Comparison of ENCODE assay signal across 8 cellular contexts in the genomic region with DNA sequence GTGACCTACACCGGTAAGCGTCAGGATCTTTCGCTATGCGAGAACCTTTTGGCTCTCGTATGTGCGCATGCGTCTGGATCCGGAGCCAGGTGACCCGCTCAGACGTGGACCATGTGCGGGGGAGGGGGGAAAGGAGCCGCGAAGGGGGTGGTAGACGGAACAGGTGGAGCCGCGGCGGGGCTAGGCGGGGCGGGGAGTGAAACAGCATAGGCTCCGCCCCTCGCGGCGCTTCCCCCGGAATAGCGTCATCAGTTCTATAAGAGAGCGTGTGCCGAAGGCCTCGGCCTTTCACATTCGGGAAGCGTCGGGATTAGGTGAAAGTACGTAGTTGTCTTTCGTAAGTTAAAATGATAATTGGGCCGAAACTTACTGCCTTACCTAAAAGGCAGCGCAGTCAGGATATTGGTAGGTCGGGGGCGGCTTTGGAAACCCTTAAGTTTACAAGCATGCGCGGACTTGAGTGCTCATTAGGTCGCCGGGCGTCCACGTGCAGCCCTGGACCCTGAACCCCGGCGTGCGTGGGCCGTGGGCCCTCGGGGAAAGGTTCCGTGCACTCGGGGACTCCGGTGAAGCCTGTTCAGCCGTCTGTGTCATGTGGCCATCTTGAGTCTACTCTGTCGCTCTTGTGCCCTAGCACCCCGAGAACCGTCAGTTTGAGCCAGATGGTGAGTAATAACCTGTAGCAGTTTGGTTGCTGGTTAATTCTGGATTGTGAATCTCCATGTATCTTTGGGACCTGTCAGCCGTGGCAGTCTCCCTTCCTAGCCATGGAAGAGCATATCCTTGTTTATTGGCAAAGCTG.
A peak's percentile ranks its signal among the peaks of the same experiment; 100 is the strongest.
DNase-seq lines count a peak whose midpoint lies in the region; ATAC-seq lines count a peak whose summit lies in the region.

No MANE protein-coding gene starts in this region.

- no peaks in the 10 kb centered on the region for H3K9me3 Mint-ChIP-seq in effector memory CD8-positive, alpha-beta T cell
- H3K9me3 Mint-ChIP-seq in memory B cell: no peaks in the 10 kb centered on the region

- peak overlapping the region; percentile 92 for H3K4me3 Mint-ChIP-seq in effector memory CD8-positive, alpha-beta T cell
- peak overlapping the region; percentile 93 for H3K4me3 Mint-ChIP-seq in memory B cell

- H3K36me3 Mint-ChIP-seq in effector memory CD8-positive, alpha-beta T cell (ENCODE audit: insufficient read depth): peaks cover 24% of the 10 kb centered on the region
- peaks cover 10% of the 10 kb centered on the region for H3K36me3 Mint-ChIP-seq in memory B cell

- H3K4me1 Mint-ChIP-seq in effector memory CD8-positive, alpha-beta T cell (ENCODE audit: low read depth in 2 of 2): peaks cover 23 to 31% of the 10 kb centered on the region in 2 donors
- peaks cover 32% of the 10 kb centered on the region for H3K4me1 Mint-ChIP-seq in memory B cell

- peak; percentile 100 for DNase-seq in COLO829 (ENCODE audit: low spot score)
- DNase-seq in HT-29 (ENCODE audit: low spot score): peak; percentile 96
- peak; percentile 97 for DNase-seq in NK-92 treated with Interleukin-12 subunit alpha and Interleukin-12 subunit beta, amount 100 ng/mL, for 24 hours (lab: John Stamatoyannopoulos, UW)
- DNase-seq in activated CD8-positive, alpha-beta memory T cell treated with anti-CD3 and anti-CD28 coated beads for 4 hours (ENCODE audit: low read depth in 2 of 2): peak; percentile 95 to 99
- DNase-seq in effector memory CD8-positive, alpha-beta T cell: peak; percentile 95 to 97 (median 95)
- DNase-seq in memory B cell (ENCODE audit: low spot score in 2 of 2): peak; percentile 89 to 97
- DNase-seq in stimulated activated CD8-positive, alpha-beta memory T cell treated with anti-CD3 and anti-CD28 coated beads, Interleukin-12 subunit alpha, Interleukin-12 subunit beta, amount 100 ng/mL, for 24 hours (ENCODE audit: extremely low read depth): peak; percentile 96

- no peaks in the 10 kb centered on the region for H3K27me3 Mint-ChIP-seq in effector memory CD8-positive, alpha-beta T cell
- no peaks in the 10 kb centered on the region for H3K27me3 Mint-ChIP-seq in memory B cell

- ATAC-seq in GM21360 (IDR thresholded peaks at IDR 0.05; ENCODE audit: unreplicated experiment) (peak; percentile 76), memory B cell (ENCODE audit: low read depth) (peak; percentile 90)
- ATAC-seq in effector memory CD8-positive, alpha-beta T cell (replicated peaks): peak; percentile 91

- H3K27ac Mint-ChIP-seq in effector memory CD8-positive, alpha-beta T cell: peak overlapping the region; percentile 98 to 99
- H3K27ac Mint-ChIP-seq in memory B cell: peak overlapping the region; percentile 98

Comparison
In these comparisons a context has a peak if more than half of its experiments do, and no peak if none do; other contexts are left out.
1. Peak in every context shown above with its lines: DNase-seq and ATAC-seq.